In genomic region chr22:31676700-31677099, GRCh38 we compare ENCODE assay signal across 8 cellular contexts. TPM values are rescaled to one million over a fixed set of nuclear protein-coding genes. Genes with fewer than 3 reads are reported as not detected.
A peak's percentile ranks its signal among the peaks of the same experiment; 100 is the strongest.
DNase-seq lines count a peak whose midpoint lies in the region; ATAC-seq lines count a peak whose summit lies in the region.

No MANE protein-coding gene starts in this region.

- POLR2A ChIA-PET in activated CD8-positive, alpha-beta T cell treated with anti-CD3 and anti-CD28 coated beads, Interleukin-2, amount 10 ng/mL, durations not matched to agents 7 days and 5 days (lab: Charles Lee): interaction anchor here (0.9 to 1.8 kb wide), 10 partner anchors 8 to 269 kb away, joined by 3 to 14 read pairs (median 5); partner anchors contain the start of genes DEPDC5 and PISD

- H3K4me1 ChIP-seq in mesendoderm (ENCODE audit: control insufficient read depth, low read depth, low read length): no peaks in the 10 kb centered on the region

- H3K79me1 ChIP-seq in mesendoderm (ENCODE audit: low read length): no peaks in the 10 kb centered on the region

- no peak overlapping the region for H2BK120ac ChIP-seq in mesendoderm (ENCODE audit: low read depth, low read length)

- no peak overlapping the region for H3K9ac ChIP-seq in mesendoderm (ENCODE audit: low read length)

- no peak overlapping the region for H3K4ac ChIP-seq in mesendoderm (ENCODE audit: low read depth, low read length)

- H2BK5ac ChIP-seq in mesendoderm (ENCODE audit: low read length): no peak overlapping the region

- no CpG with 5 or more reads among the region's 25 CpGs for WGBS in mesendoderm (ENCODE audit: extremely low coverage, insufficient coverage, low lambda C conversion rate)

- DNase-seq in DMS153 (lab: John Stamatoyannopoulos, UW): peak; percentile 83
- peak; percentile 26 for DNase-seq in NCI-H2107 (lab: John Stamatoyannopoulos, UW)
- DNase-seq in activated CD8-positive, alpha-beta T cell treated with anti-CD3 and anti-CD28 coated beads, Interleukin-2, amount 10 ng/mL, durations not matched to agents 7 days and 5 days: peak; percentile 93
- peak; percentile 86 to 89 (median 88) for DNase-seq in effector memory CD8-positive, alpha-beta T cell
- DNase-seq in mesendoderm: peak; percentile 95
- peak; percentile 85 for DNase-seq in stimulated activated CD8-positive, alpha-beta memory T cell treated with anti-CD3 and anti-CD28 coated beads, Interleukin-12 subunit alpha, Interleukin-12 subunit beta, amount 100 ng/mL, for 1 hour (ENCODE audit: low read depth)

- no peaks in the 10 kb centered on the region for H3K36me3 ChIP-seq in mesendoderm (ENCODE audit: control insufficient read depth, insufficient read depth, low read length)

- CTCF ChIA-PET in activated CD8-positive, alpha-beta T cell treated with anti-CD3 and anti-CD28 coated beads, Interleukin-2, amount 10 ng/mL, durations not matched to agents 7 days and 5 days (lab: Charles Lee): interaction anchor here (0.9 to 4.3 kb wide), 6 partner anchors 8 to 294 kb away, joined by 3 to 67 read pairs (median 4); partner anchors contain the start of gene PISD

- H3K4me2 ChIP-seq in mesendoderm (ENCODE audit: low read length): peak overlapping the region; percentile 9

- no peaks in the 10 kb centered on the region for H3K27me3 ChIP-seq in mesendoderm (ENCODE audit: insufficient read depth, low read length, poor library complexity)

- H3K36me3 Mint-ChIP-seq in activated CD8-positive, alpha-beta T cell treated with anti-CD3 and anti-CD28 coated beads, Interleukin-2, amount 10 ng/mL, durations not matched to agents 7 days and 5 days (ENCODE audit: low read depth): peaks cover 4% of the 10 kb centered on the region
- H3K36me3 Mint-ChIP-seq in effector memory CD8-positive, alpha-beta T cell (ENCODE audit: insufficient read depth): peaks cover 8% of the 10 kb centered on the region

- no peaks in the 10 kb centered on the region for H3K9me3 Mint-ChIP-seq in activated CD8-positive, alpha-beta T cell treated with anti-CD3 and anti-CD28 coated beads, Interleukin-2, amount 10 ng/mL, durations not matched to agents 7 days and 5 days (ENCODE audit: insufficient read depth)
- no peaks in the 10 kb centered on the region for H3K9me3 Mint-ChIP-seq in effector memory CD8-positive, alpha-beta T cell

- ATAC-seq in GM21786 (IDR thresholded peaks at IDR 0.05; ENCODE audit: unreplicated experiment) (peak; percentile 65), GM18861 (IDR thresholded peaks at IDR 0.05; ENCODE audit: unreplicated experiment) (no peak)
- ATAC-seq in activated CD8-positive, alpha-beta T cell treated with anti-CD3 and anti-CD28 coated beads, Interleukin-2, amount 10 ng/mL, durations not matched to agents 7 days and 5 days: peak; percentile 100
- peak; percentile 100 for ATAC-seq in effector memory CD8-positive, alpha-beta T cell (replicated peaks)

- no peak overlapping the region for H3K27ac ChIP-seq in mesendoderm (ENCODE audit: low read depth, low read length)

- H2BK15ac ChIP-seq in mesendoderm (replicated peaks; ENCODE audit: low read depth): no peak overlapping the region

- no peak overlapping the region for H3K56ac ChIP-seq in mesendoderm (ENCODE audit: low read length)

- H3K4me3 ChIP-seq in mesendoderm (ENCODE audit: low read length): no peak overlapping the region

- H3K27me3 Mint-ChIP-seq in activated CD8-positive, alpha-beta T cell treated with anti-CD3 and anti-CD28 coated beads, Interleukin-2, amount 10 ng/mL, durations not matched to agents 7 days and 5 days (ENCODE audit: low read depth): no peaks in the 10 kb centered on the region
- no peaks in the 10 kb centered on the region for H3K27me3 Mint-ChIP-seq in effector memory CD8-positive, alpha-beta T cell

- no peak overlapping the region for H3K23ac ChIP-seq in mesendoderm (ENCODE audit: low read length)

- H3K79me2 ChIP-seq in mesendoderm (ENCODE audit: control insufficient read depth, insufficient read depth, low read length): no peaks in the 10 kb centered on the region

- H4K8ac ChIP-seq in mesendoderm (ENCODE audit: low read depth, low read length): no peak overlapping the region

- no peak overlapping the region for H2AK5ac ChIP-seq in mesendoderm (ENCODE audit: low read length)

- no peak overlapping the region for H4K5ac ChIP-seq in mesendoderm (ENCODE audit: low read length)

- no peak overlapping the region for H3K18ac ChIP-seq in mesendoderm (ENCODE audit: low read length)

- peak overlapping the region; percentile 82 for H3K4me3 Mint-ChIP-seq in activated CD8-positive, alpha-beta T cell treated with anti-CD3 and anti-CD28 coated beads, Interleukin-2, amount 10 ng/mL, durations not matched to agents 7 days and 5 days
- peak overlapping the region; percentile 95 to 99 for H3K4me3 Mint-ChIP-seq in effector memory CD8-positive, alpha-beta T cell

- peak overlapping the region; percentile 88 for H3K27ac Mint-ChIP-seq in activated CD8-positive, alpha-beta T cell treated with anti-CD3 and anti-CD28 coated beads, Interleukin-2, amount 10 ng/mL, durations not matched to agents 7 days and 5 days
- H3K27ac Mint-ChIP-seq in effector memory CD8-positive, alpha-beta T cell: peak overlapping the region; percentile 98 to 99

- peaks cover 19% of the 10 kb centered on the region for H3K4me1 Mint-ChIP-seq in activated CD8-positive, alpha-beta T cell treated with anti-CD3 and anti-CD28 coated beads, Interleukin-2, amount 10 ng/mL, durations not matched to agents 7 days and 5 days (ENCODE audit: low read depth)
- H3K4me1 Mint-ChIP-seq in effector memory CD8-positive, alpha-beta T cell (ENCODE audit: low read depth in 2 of 2): peaks cover 6 to 10% of the 10 kb centered on the region in 2 donors

RNA-seq across cellular contexts. Expression of gene PISD, which starts 14.7 kb away (rescaled TPM):
- 10 to 100 TPM; 28.8 to 29.2 TPM for total RNA-seq in activated CD8-positive, alpha-beta T cell treated with anti-CD3 and anti-CD28 coated beads, Interleukin-2, amount 10 ng/mL, durations not matched to agents 7 days and 5 days
- polyA plus RNA-seq in mesendoderm (2013, experiment 1 of 2): 26.7 TPM
- 26.6 TPM for polyA plus RNA-seq in mesendoderm (2013, experiment 2 of 2)

Comparison
In these comparisons a context has a peak if more than half of its experiments do, and no peak if none do; other contexts are left out.
1. DNase-seq: peak in every context shown above with its lines; median percentile 95 in mesendoderm; 93 in activated CD8-positive, alpha-beta T cell treated with anti-CD3 and anti-CD28 coated beads, Interleukin-2, amount 10 ng/mL, durations not matched to agents 7 days and 5 days; 88 in effector memory CD8-positive, alpha-beta T cell; 85 in stimulated activated CD8-positive, alpha-beta memory T cell treated with anti-CD3 and anti-CD28 coated beads, Interleukin-12 subunit alpha, Interleukin-12 subunit beta, amount 100 ng/mL, for 1 hour; 83 in DMS153; 26 in NCI-H2107.